19 cellular contexts compared by ENCODE assay signal in genomic region chr18:32445846-32446245, GRCh38. TPM values are rescaled to one million over a fixed set of nuclear protein-coding genes. Genes with fewer than 3 reads are reported as not detected.
DNase-seq lines count a peak whose midpoint lies in the region; ATAC-seq, FAIRE-seq and TF ChIP-seq lines count a peak whose summit lies in the region.
"Had no signal": no experiment of that assay in that cellular context is flagged by ENCODE, and none has a peak within 500 bp of the region (broad histone marks: within the 10 kb centered on the region; RNA-seq: fewer than 3 reads in every experiment).

No MANE protein-coding gene starts in this region.

- no peak for TF ChIP-seq POLR2A in lower leg skin (IDR thresholded peaks at IDR 0.05)

- WGBS in lower leg skin, 2 donors: 86 to 91% methylated on average over 1 of the region's 1 CpG

- ATAC-seq in GM21786 (IDR thresholded peaks at IDR 0.05; ENCODE audit: unreplicated experiment): no peak
- ATAC-seq: HepG2 had no signal

- peak overlapping the region in 6 of 59 donors; percentile 1 to 31 (median 18) for H3K4me3 ChIP-seq in dorsolateral prefrontal cortex
- no peak overlapping the region for H3K4me3 ChIP-seq in lower leg skin (ENCODE audit: low read depth, poor library complexity, severe bottlenecking)

- H3K27me3 ChIP-seq in dorsolateral prefrontal cortex: no peaks in the 10 kb centered on the region

- intact Hi-C loops in dorsolateral prefrontal cortex (cut with DNase I) (no loop called here), lower leg skin (cut with DNase I; ENCODE audit: low total_unique reads) (no loop called here)

- TF ChIP-seq CTCF in D721Med (IDR thresholded peaks at IDR 0.05; ENCODE audit: insufficient read depth, missing control alignments) (no peak), dorsolateral prefrontal cortex (IDR thresholded peaks at IDR 0.05 in 54 of 56, conservative IDR thresholded peaks at IDR 0.05 in 2 of 56; ENCODE audit: low read depth in 1 of 56, partially characterized antibody in 56 of 56) (no peak), lower leg skin (IDR thresholded peaks at IDR 0.05) (no peak)

- peak; percentile 96 for FAIRE-seq in D721Med (lab: Jason Lieb, UNC)
- FAIRE-seq: A204.1, H1, HepG2 had no signal

- peak overlapping the region in 55 of 59 donors; percentile 8 to 90 (median 75) for H3K27ac ChIP-seq in dorsolateral prefrontal cortex
- H3K27ac ChIP-seq: C4-2B had no signal

- DNase-seq in D721Med (ENCODE audit: insufficient read length, low spot score) (no peak), NCI-H69 (lab: John Stamatoyannopoulos, UW) (peak; percentile 67), dorsolateral prefrontal cortex (no peak), pons (ENCODE audit: low spot score) (peak; percentile 73), NCI-H226 (no peak), lower leg skin (ENCODE audit: low spot score in 2 of 2) (no peak), NCI-H510A (lab: John Stamatoyannopoulos, UW) (no peak)
- DNase-seq: ACHN; Caco-2; CD4-positive, alpha-beta T cell; DMS153; DMS79; GF-D8; H9 had no signal

RNA-seq across cellular contexts. Expression of gene GAREM1, which starts 24.8 kb away (rescaled TPM):
- total RNA-seq in dorsolateral prefrontal cortex: 10 to 100 TPM; 16.7 to 42.4 (median 26.5) TPM
- total RNA-seq in lower leg skin: 10 to 100 TPM; 41.1 to 70.9 (median 49.6) TPM

Comparison
In these comparisons a context has a peak if more than half of its experiments do, and no peak if none do; other contexts are left out.
1. DNase-seq: peak in NCI-H69 (single experiment) and pons (single experiment); none in D721Med (single experiment), dorsolateral prefrontal cortex (0 of 10), NCI-H226 (single experiment), lower leg skin (0 of 2) and NCI-H510A (single experiment).